2 cellular contexts compared by ENCODE assay signal in the genomic region with DNA sequence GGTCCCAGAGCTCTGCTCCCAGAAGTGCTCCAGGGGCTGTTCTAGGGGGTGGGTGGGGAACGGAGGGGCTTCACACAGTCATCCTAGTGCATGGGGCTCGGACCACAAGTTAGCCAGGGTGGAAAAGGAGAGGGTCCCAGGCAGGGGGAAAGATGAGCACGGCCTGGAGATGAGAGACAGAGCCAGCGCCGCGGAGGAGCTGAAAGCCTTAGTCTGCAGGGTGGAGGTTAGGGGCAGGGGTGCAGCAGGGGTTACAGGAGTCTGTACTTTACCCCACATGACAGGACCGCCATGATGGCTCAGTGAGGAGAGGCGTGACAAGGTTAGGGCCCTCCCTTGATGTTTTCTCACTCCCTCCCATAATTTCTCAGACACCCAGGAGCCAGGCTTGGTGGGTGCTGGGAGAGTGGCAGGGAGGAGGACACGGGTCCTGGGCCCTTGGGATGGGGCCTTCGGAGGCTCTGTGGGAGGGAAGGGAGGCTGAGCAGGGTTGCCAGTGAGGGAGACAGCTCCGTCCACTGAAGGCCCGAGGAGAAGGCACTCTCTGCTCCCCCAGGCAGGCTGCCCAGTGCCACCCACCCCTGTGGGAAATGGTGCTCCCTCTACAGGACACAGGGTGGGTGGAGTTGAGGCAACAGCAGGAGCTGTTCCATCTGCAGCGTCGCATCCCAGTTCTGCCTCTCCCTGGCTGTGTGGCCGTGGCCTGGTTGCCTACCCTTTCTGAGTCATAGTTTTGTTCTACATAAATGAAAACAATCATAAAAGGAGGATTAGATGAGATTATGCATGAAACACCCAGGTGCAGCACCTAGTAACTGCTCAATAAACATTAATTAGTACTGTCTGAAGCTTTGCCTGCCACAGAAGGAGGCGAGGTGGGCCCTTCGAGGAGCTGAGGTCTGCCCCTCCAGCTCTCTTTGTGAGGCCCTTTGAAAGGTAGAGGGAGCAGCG.
TF ChIP-seq lines count a peak whose summit lies in the region.

No MANE protein-coding gene starts in this region.

TF ChIP-seq in HCT116, 20 proteins besides CTCF, POLR2A, EP300 and RAD21:
- TF ChIP-seq EGR1 (IDR thresholded peaks at IDR 0.05; ENCODE audit: low read depth) (no peak), ZBTB33 (IDR thresholded peaks at IDR 0.05; ENCODE audit: extremely low read depth, insufficient replicate concordance, low read length) (no peak)
TF ChIP-seq in HCT116: peak in this region for 0.

TF ChIP-seq in GM12878, 131 proteins besides CTCF, POLR2A, EP300 and RAD21:
- TF ChIP-seq SUPT20H (IDR thresholded peaks at IDR 0.05; ENCODE audit: borderline replicate concordance, control insufficient read depth, low read depth, low read length) (no peak), FOS (IDR thresholded peaks at IDR 0.05; ENCODE audit: borderline replicate concordance, extremely low read depth, insufficient read length) (no peak), MEF2B (IDR thresholded peaks at IDR 0.05; ENCODE audit: partially characterized antibody, poor library complexity, severe bottlenecking) (no peak), FOXM1 (IDR thresholded peaks at IDR 0.05; ENCODE audit: low read depth, low read length) (no peak), IRF4 (IDR thresholded peaks at IDR 0.05; ENCODE audit: low read depth, low read length) (no peak), SUZ12 (IDR thresholded peaks at IDR 0.05; ENCODE audit: unreplicated experiment) (no peak), PAX8 (IDR thresholded peaks at IDR 0.05) (no peak), NFXL1 (IDR thresholded peaks at IDR 0.05; ENCODE audit: borderline replicate concordance) (no peak), CBFB (IDR thresholded peaks at IDR 0.05; ENCODE audit: low read depth) (no peak), RB1 (IDR thresholded peaks at IDR 0.05; ENCODE audit: borderline replicate concordance) (no peak), KDM1A (IDR thresholded peaks at IDR 0.05; ENCODE audit: borderline replicate concordance) (no peak), NR2C2 (IDR thresholded peaks at IDR 0.05; ENCODE audit: borderline replicate concordance, control insufficient read depth, insufficient read length, low read depth) (no peak), NR2F1 (conservative IDR thresholded peaks at IDR 0.05) (no peak), SIX5 (IDR thresholded peaks at IDR 0.05; ENCODE audit: low read depth, low read length, severe bottlenecking) (no peak), POLR2AphosphoS5 (IDR thresholded peaks at IDR 0.05; ENCODE audit: low read length) (no peak), SREBF1 (IDR thresholded peaks at IDR 0.05; ENCODE audit: low read length) (no peak)
- TF ChIP-seq, protein P1, sequence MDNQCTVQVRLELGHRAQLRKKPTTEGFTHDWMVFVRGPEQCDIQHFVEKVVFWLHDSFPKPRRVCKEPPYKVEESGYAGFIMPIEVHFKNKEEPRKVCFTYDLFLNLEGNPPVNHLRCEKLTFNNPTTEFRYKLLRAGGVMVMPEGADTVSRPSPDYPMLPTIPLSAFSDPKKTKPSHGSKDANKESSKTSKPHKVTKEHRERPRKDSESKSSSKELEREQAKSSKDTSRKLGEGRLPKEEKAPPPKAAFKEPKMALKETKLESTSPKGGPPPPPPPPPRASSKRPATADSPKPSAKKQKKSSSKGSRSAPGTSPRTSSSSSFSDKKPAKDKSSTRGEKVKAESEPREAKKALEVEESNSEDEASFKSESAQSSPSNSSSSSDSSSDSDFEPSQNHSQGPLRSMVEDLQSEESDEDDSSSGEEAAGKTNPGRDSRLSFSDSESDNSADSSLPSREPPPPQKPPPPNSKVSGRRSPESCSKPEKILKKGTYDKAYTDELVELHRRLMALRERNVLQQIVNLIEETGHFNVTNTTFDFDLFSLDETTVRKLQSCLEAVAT (IDR thresholded peaks at IDR 0.05): no peak
- TF ChIP-seq, protein P2, sequence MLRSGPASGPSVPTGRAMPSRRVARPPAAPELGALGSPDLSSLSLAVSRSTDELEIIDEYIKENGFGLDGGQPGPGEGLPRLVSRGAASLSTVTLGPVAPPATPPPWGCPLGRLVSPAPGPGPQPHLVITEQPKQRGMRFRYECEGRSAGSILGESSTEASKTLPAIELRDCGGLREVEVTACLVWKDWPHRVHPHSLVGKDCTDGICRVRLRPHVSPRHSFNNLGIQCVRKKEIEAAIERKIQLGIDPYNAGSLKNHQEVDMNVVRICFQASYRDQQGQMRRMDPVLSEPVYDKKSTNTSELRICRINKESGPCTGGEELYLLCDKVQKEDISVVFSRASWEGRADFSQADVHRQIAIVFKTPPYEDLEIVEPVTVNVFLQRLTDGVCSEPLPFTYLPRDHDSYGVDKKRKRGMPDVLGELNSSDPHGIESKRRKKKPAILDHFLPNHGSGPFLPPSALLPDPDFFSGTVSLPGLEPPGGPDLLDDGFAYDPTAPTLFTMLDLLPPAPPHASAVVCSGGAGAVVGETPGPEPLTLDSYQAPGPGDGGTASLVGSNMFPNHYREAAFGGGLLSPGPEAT (IDR thresholded peaks at IDR 0.05; ENCODE audit: low read depth): no peak
